ENCODE assay signal across 21 cellular contexts in the genomic region with DNA sequence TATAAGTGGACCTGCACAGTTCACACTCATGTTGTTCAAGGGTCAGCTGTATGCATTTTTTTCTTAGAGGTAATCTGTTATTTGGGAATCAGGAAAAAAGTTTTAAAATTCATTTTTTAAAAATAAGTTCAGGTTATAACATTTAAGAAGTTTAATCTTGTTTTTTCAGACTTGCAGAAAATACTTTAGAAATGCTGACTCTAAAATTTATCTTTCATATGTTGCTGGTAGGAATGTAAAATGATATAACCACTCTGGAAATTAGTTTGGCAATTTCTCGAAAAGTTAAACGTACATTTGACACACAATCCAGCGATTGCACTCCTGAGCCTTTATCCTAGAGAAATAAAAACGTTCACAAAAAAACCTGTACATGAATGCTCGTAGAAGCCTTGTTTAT. TPM values are rescaled to one million over a fixed set of nuclear protein-coding genes. Genes with fewer than 3 reads are reported as not detected.
DNase-seq lines count a peak whose midpoint lies in the region; ATAC-seq, FAIRE-seq and TF ChIP-seq lines count a peak whose summit lies in the region.
"Had no signal": no experiment of that assay in that cellular context is flagged by ENCODE, and none has a peak within 500 bp of the region (broad histone marks: within the 10 kb centered on the region; RNA-seq: fewer than 3 reads in every experiment).

No MANE protein-coding gene starts in this region.

- TF ChIP-seq POLR2A in A549 (IDR thresholded peaks at IDR 0.05; ENCODE audit: low read length), result no peak

- H3K27me3 ChIP-seq in Loucy (ENCODE audit: insufficient read depth, low read length, poor library complexity, severe bottlenecking), result no peaks in the 10 kb centered on the region
- no peaks in the 10 kb centered on the region for H3K27me3 ChIP-seq in SU-DHL-6 (ENCODE audit: low read length)
- no peaks in the 10 kb centered on the region for H3K27me3 ChIP-seq in neural cell (ENCODE audit: insufficient read depth, low read depth, low read length)

- H4K20me1 ChIP-seq in Loucy (ENCODE audit: insufficient read depth, low read length, poor library complexity, severe bottlenecking) (peaks cover 89% of the 10 kb centered on the region), SU-DHL-6 (ENCODE audit: low read depth, low read length) (peaks cover 60% of the 10 kb centered on the region), neural cell (ENCODE audit: insufficient read depth) (no peaks in the 10 kb centered on the region)

- TF ChIP-seq RAD21 in A549 (conservative IDR thresholded peaks at IDR 0.05 in 1 of 2, IDR thresholded peaks at IDR 0.05 in 1 of 2) (no peak), neural cell (conservative IDR thresholded peaks at IDR 0.05) (no peak)

- POLR2A ChIA-PET in A549 (lab: Yijun Ruan, JAX), result no interaction called here
- POLR2A ChIA-PET in activated CD4-positive, alpha-beta memory T cell treated with anti-CD3 and anti-CD28 coated beads, Interleukin-2, amount 10 ng/mL, durations not matched to agents 7 days and 5 days (lab: Charles Lee), result interaction anchor here (1.6 kb wide), 1 partner anchor 51 kb away, joined by 4 read pairs; no protein-coding TSS in a partner anchor

- H3K9me2 ChIP-seq in Loucy (replicated peaks; ENCODE audit: low read depth, low read length), result no peaks in the 10 kb centered on the region
- H3K9me2 ChIP-seq in SU-DHL-6 (replicated peaks; ENCODE audit: insufficient read depth, low read length), result no peaks in the 10 kb centered on the region
- no peaks in the 10 kb centered on the region for H3K9me2 ChIP-seq in neural cell (ENCODE audit: insufficient read depth, low read length)

- H3K27ac Mint-ChIP-seq in activated CD4-positive, alpha-beta memory T cell treated with anti-CD3 and anti-CD28 coated beads, Interleukin-2, amount 10 ng/mL, durations not matched to agents 7 days and 5 days, result no peak overlapping the region
- H3K27ac Mint-ChIP-seq: CD4-positive, alpha-beta memory T cell; GM23338 had no signal

- peaks cover 57% of the 10 kb centered on the region for H3K4me1 Mint-ChIP-seq in activated CD4-positive, alpha-beta memory T cell treated with anti-CD3 and anti-CD28 coated beads, Interleukin-2, amount 10 ng/mL, durations not matched to agents 7 days and 5 days

- no peak overlapping the region for H3K4me3 Mint-ChIP-seq in activated CD4-positive, alpha-beta memory T cell treated with anti-CD3 and anti-CD28 coated beads, Interleukin-2, amount 10 ng/mL, durations not matched to agents 7 days and 5 days
- H3K4me3 Mint-ChIP-seq: CD4-positive, alpha-beta memory T cell; GM23338; H9 had no signal

- H3K9me3 Mint-ChIP-seq in activated CD4-positive, alpha-beta memory T cell treated with anti-CD3 and anti-CD28 coated beads, Interleukin-2, amount 10 ng/mL, durations not matched to agents 7 days and 5 days, result no peaks in the 10 kb centered on the region
- H3K9me3 Mint-ChIP-seq: CD4-positive, alpha-beta memory T cell; GM23338; H9 had no signal

- H3K36me3 ChIP-seq in Loucy (ENCODE audit: insufficient read depth, low read length) (no peaks in the 10 kb centered on the region), SU-DHL-6 (ENCODE audit: low read length) (no peaks in the 10 kb centered on the region), neural cell (ENCODE audit: insufficient read depth, low read length) (no peaks in the 10 kb centered on the region)

- H3K27ac ChIP-seq in A549 (no peak overlapping the region), SU-DHL-6 (ENCODE audit: low read depth, low read length) (no peak overlapping the region), neural cell (ENCODE audit: low read length) (peak overlapping the region; percentile 92)
- H3K27ac ChIP-seq: 22Rv1 had no signal

- TF ChIP-seq CTCF in A549 (IDR thresholded peaks at IDR 0.05) (no peak), Loucy (conservative IDR thresholded peaks at IDR 0.05; ENCODE audit: low read length) (no peak), SU-DHL-6 (IDR thresholded peaks at IDR 0.05; ENCODE audit: insufficient read depth, low read length, poor library complexity, severe bottlenecking) (no peak), neural cell (IDR thresholded peaks at IDR 0.05; ENCODE audit: poor library complexity, severe bottlenecking) (no peak)

- CTCF ChIA-PET in A549 (lab: Yijun Ruan, JAX), result interaction anchor here (0.7 kb wide), 1 partner anchor 16 kb away, joined by 3 read pairs; no protein-coding TSS in a partner anchor
- CTCF ChIA-PET in activated CD4-positive, alpha-beta memory T cell treated with anti-CD3 and anti-CD28 coated beads, Interleukin-2, amount 10 ng/mL, durations not matched to agents 7 days and 5 days (lab: Charles Lee), result no interaction called here

- peaks cover 8% of the 10 kb centered on the region for H3K36me3 Mint-ChIP-seq in activated CD4-positive, alpha-beta memory T cell treated with anti-CD3 and anti-CD28 coated beads, Interleukin-2, amount 10 ng/mL, durations not matched to agents 7 days and 5 days (ENCODE audit: low read depth)

- H3K4me3 ChIP-seq in A549, result no peak overlapping the region
- H3K4me3 ChIP-seq in Loucy (ENCODE audit: low read length, poor library complexity, severe bottlenecking), result no peak overlapping the region
- no peak overlapping the region for H3K4me3 ChIP-seq in SU-DHL-6 (ENCODE audit: insufficient read depth, low read length, poor library complexity, severe bottlenecking)
- peak overlapping the region; percentile 87 for H3K4me3 ChIP-seq in neural cell (ENCODE audit: low read length)
- H3K4me3 ChIP-seq: GM23338 had no signal

- no peak overlapping the region for H3K9ac ChIP-seq in Loucy (ENCODE audit: low read depth, low read length, poor library complexity, severe bottlenecking)
- no peak overlapping the region for H3K9ac ChIP-seq in SU-DHL-6 (ENCODE audit: low read length)
- no peak overlapping the region for H3K9ac ChIP-seq in neural cell (ENCODE audit: low read length)

- H2AFZ ChIP-seq in Loucy (ENCODE audit: low read length) (no peak overlapping the region), SU-DHL-6 (ENCODE audit: low read depth, low read length, severe bottlenecking) (no peak overlapping the region), neural cell (ENCODE audit: low read depth, low read length) (no peak overlapping the region)
- H2AFZ ChIP-seq: GM23338 had no signal

- no peak for DNase-seq in A549 (ENCODE audit: low read depth in 1 of 2, low spot score in 1 of 2)
- DNase-seq in activated CD4-positive, alpha-beta memory T cell treated with anti-CD3 and anti-CD28 coated beads, Interleukin-2, amount 10 ng/mL, durations not matched to agents 7 days and 5 days, result no peak
- no peak for DNase-seq in NCI-H69 (lab: John Stamatoyannopoulos, UW)
- no peak for DNase-seq in ACHN
- DNase-seq in NCI-H1048 (lab: John Stamatoyannopoulos, UW), result no peak
- DNase-seq: C1 segment of cervical spinal cord; Calu3; CD4-positive, alpha-beta memory T cell; COR-L47; DMS53; DMS79 treated with DMSO at 0.1 percent for 48 hours; H9 had no signal

- 89% methylated on average over 5 of the region's 5 CpGs for WGBS in A549 (ENCODE audit: missing lambda C conversion rate)

- FAIRE-seq in A549 (lab: Jason Lieb, UNC), result no peak
- FAIRE-seq: A204.1, G401.6, GM12892 had no signal

- H3F3A ChIP-seq in Loucy (ENCODE audit: low read depth) (no peaks in the 10 kb centered on the region), SU-DHL-6 (ENCODE audit: insufficient read depth) (no peaks in the 10 kb centered on the region), neural cell (ENCODE audit: insufficient read depth, low read length, poor library complexity, severe bottlenecking) (peaks cover 6% of the 10 kb centered on the region)

- H3K79me2 ChIP-seq in Loucy (ENCODE audit: insufficient read depth, low read length) (peaks cover 96% of the 10 kb centered on the region), SU-DHL-6 (ENCODE audit: insufficient read depth, low read length) (peaks cover 95% of the 10 kb centered on the region), neural cell (replicated peaks; ENCODE audit: insufficient read depth, low read length) (peaks cover 84% of the 10 kb centered on the region)

- H3K9me3 ChIP-seq in A549 (no peaks in the 10 kb centered on the region), Loucy (ENCODE audit: insufficient read depth, low read depth, low read length) (no peaks in the 10 kb centered on the region), SU-DHL-6 (ENCODE audit: insufficient read depth, low read length) (no peaks in the 10 kb centered on the region), neural cell (ENCODE audit: low read length) (no peaks in the 10 kb centered on the region)

- no peak for TF ChIP-seq EP300 in A549 (IDR thresholded peaks at IDR 0.05)
- no peak for TF ChIP-seq EP300 in neural cell (conservative IDR thresholded peaks at IDR 0.05; ENCODE audit: poor library complexity, severe bottlenecking)

- H3K27me3 Mint-ChIP-seq in activated CD4-positive, alpha-beta memory T cell treated with anti-CD3 and anti-CD28 coated beads, Interleukin-2, amount 10 ng/mL, durations not matched to agents 7 days and 5 days, result no peaks in the 10 kb centered on the region
- H3K27me3 Mint-ChIP-seq: CD4-positive, alpha-beta memory T cell had no signal

- in situ Hi-C loops in ACHN (cut with HindIII; ENCODE audit: low pct_ligation_motif_present, low pct_unique_long_range_greater_than_20kb, low sequenced_read_pairs), result no loop called here

- H3K4me2 ChIP-seq in A549, result no peak overlapping the region
- H3K4me2 ChIP-seq in Loucy (ENCODE audit: low read depth, low read length, poor library complexity, severe bottlenecking), result peak overlapping the region; percentile 92
- peak overlapping the region; percentile 2 for H3K4me2 ChIP-seq in SU-DHL-6 (ENCODE audit: low read depth, low read length, poor library complexity, severe bottlenecking)
- H3K4me2 ChIP-seq in neural cell (ENCODE audit: low read length), result no peak overlapping the region
- H3K4me2 ChIP-seq: GM23338 had no signal

- ATAC-seq in A549, result no peak
- ATAC-seq: GM23338, HCT116 had no signal

- H3K4me1 ChIP-seq in A549 (peaks cover 17% of the 10 kb centered on the region; the same call in 2 of the 3 replicates), Loucy (ENCODE audit: insufficient read depth, low read length, poor library complexity, severe bottlenecking) (peaks cover 57% of the 10 kb centered on the region)

TF ChIP-seq in A549, 52 proteins besides CTCF, POLR2A, EP300 and RAD21:
- TF ChIP-seq MAFK (IDR thresholded peaks at IDR 0.05; ENCODE audit: partially characterized antibody) (peak; percentile 7), TFCP2L1 (CRISPR knock-in tag; IDR thresholded peaks at IDR 0.05) (no peak)

TF ChIP-seq in neural cell, 6 proteins besides CTCF, POLR2A, EP300 and RAD21 (continues in another document):
- TF ChIP-seq SMC3 (conservative IDR thresholded peaks at IDR 0.05; ENCODE audit: poor library complexity) (no peak), TAF1 (IDR thresholded peaks at IDR 0.05; ENCODE audit: low read depth) (no peak), POLR2AphosphoS5 (IDR thresholded peaks at IDR 0.05) (no peak)

RNA-seq across cellular contexts. Expression of a gene that starts 4.7 kb away (rescaled TPM):
- polyA plus RNA-seq in A549 (2011; rRNA removed) (20.3 and 34.2 TPM in 2 replicates), A549 (2017; fragmentation: RNase III; extraction: RNeasy Plus Mini Kit Qiagen cat#74134 plus additional on column Dnase treatment) (32.2 to 36.8 TPM (median 33.7 TPM) in 3 replicates), neural cell (65.5 and 86.0 TPM in 2 replicates)
- 12.1 and 17.6 TPM in 2 replicates for polyA plus RNA-seq in A549 (2012; cell fraction: cytosol; rRNA removed)
- polyA plus RNA-seq in A549 (2012; cell fraction: nucleus; rRNA removed), result 6.6 and 11.5 TPM in 2 replicates
- polyA minus RNA-seq in A549 (2011; rRNA and poly(A)+ RNA removed), result 15.4 and 17.5 TPM in 2 replicates
- 151 and 152 TPM in 2 replicates for polyA minus RNA-seq in neural cell
- total RNA-seq in activated CD4-positive, alpha-beta memory T cell treated with anti-CD3 and anti-CD28 coated beads, Interleukin-2, amount 10 ng/mL, durations not matched to agents 7 days and 5 days, result 10 to 100 TPM; 62.0 to 64.1 TPM

Comparison
In these comparisons a context has a peak if more than half of its experiments do, and no peak if none do; other contexts are left out.
1. H3K4me2 ChIP-seq: peak in Loucy (single experiment) and SU-DHL-6 (single experiment); none in A549 (single experiment) and neural cell (single experiment).